ENCODE assay signal across 17 cellular contexts in genomic region chr18:10442551-10442971, GRCh38. TPM values are rescaled to one million over a fixed set of nuclear protein-coding genes. Genes with fewer than 3 reads are reported as not detected.
DNase-seq lines count a peak whose midpoint lies in the region; ATAC-seq and TF ChIP-seq lines count a peak whose summit lies in the region.
"Had no signal": no experiment of that assay in that cellular context is flagged by ENCODE, and none has a peak within 500 bp of the region (broad histone marks: within the 10 kb centered on the region; RNA-seq: fewer than 3 reads in every experiment).

No MANE protein-coding gene starts in this region.

- H3K36me3 ChIP-seq in endodermal cell (ENCODE audit: control insufficient read depth, insufficient read depth, low read length) = no peaks in the 10 kb centered on the region
- no peaks in the 10 kb centered on the region for H3K36me3 ChIP-seq in psoas muscle (ENCODE audit: insufficient read depth in 1 of 2, low read depth in 1 of 2)

- DNase-seq in CD14-positive monocyte (ENCODE audit: low spot score) (no peak), anterior cingulate cortex (lab: John Stamatoyannopoulos, UW) (peak in 33 of 58 donors; percentile 9 to 85 (median 52)), head of caudate nucleus (peak in 40 of 42 donors; percentile 22 to 84 (median 58)), occipital lobe (lab: John Stamatoyannopoulos, UW) (peak; percentile 25), epidermal melanocyte (ENCODE audit: insufficient read length, low spot score) (no peak), endodermal cell (no peak), NCI-H128 (lab: John Stamatoyannopoulos, UW; ENCODE audit: unreplicated experiment) (no peak), psoas muscle (no peak)
- DNase-seq: activated CD4-positive, alpha-beta T cell treated with anti-CD3 and anti-CD28 coated beads for 36 hours; activated T-cell treated with anti-CD3 and anti-CD28 coated beads, Interleukin-2, amount 50 U/mL, for 4 hours; effector CD8-positive, alpha-beta T cell; EL; NCI-H345; PC-3; stimulated activated naive CD4-positive, alpha-beta T cell treated with Interleukin-2 at 50 U/mL for 16 hours; T-cell had no signal

- H3K4me1 Mint-ChIP-seq in CD14-positive monocyte = peaks cover 19% of the 10 kb centered on the region
- peaks cover 12% of the 10 kb centered on the region for H3K4me1 Mint-ChIP-seq in endodermal cell
- H3K4me1 Mint-ChIP-seq: activated CD4-positive, alpha-beta T cell treated with anti-CD3 and anti-CD28 coated beads for 36 hours; T-cell had no signal

- H3K9ac ChIP-seq in endodermal cell (ENCODE audit: extremely low read depth, low read length, poor library complexity, severe bottlenecking) = no peak overlapping the region

- H3K4me3 Mint-ChIP-seq in CD14-positive monocyte (no peak overlapping the region), endodermal cell (no peak overlapping the region)
- H3K4me3 Mint-ChIP-seq: activated CD4-positive, alpha-beta T cell treated with anti-CD3 and anti-CD28 coated beads for 36 hours; activated T-cell treated with anti-CD3 and anti-CD28 coated beads, Interleukin-2, amount 50 U/mL, for 4 hours; T-cell had no signal

- H3K4me3 ChIP-seq in endodermal cell (ENCODE audit: low read length) (no peak overlapping the region), psoas muscle (no peak overlapping the region)

- H3K27me3 Mint-ChIP-seq in CD14-positive monocyte (ENCODE audit: low read depth in 3 of 3) = peaks cover 3 to 14% (median 10%) of the 10 kb centered on the region in 3 donors
- peaks cover 2% of the 10 kb centered on the region for H3K27me3 Mint-ChIP-seq in endodermal cell (ENCODE audit: insufficient read depth)

- ATAC-seq in psoas muscle = no peak
- ATAC-seq: activated CD4-positive, alpha-beta T cell treated with anti-CD3 and anti-CD28 coated beads for 36 hours; activated T-cell treated with anti-CD3 and anti-CD28 coated beads, Interleukin-2, amount 50 U/mL, for 4 hours; PC-3; T-cell had no signal

- H3K9me3 ChIP-seq in endodermal cell (ENCODE audit: control insufficient read depth, low read length) (no peaks in the 10 kb centered on the region), psoas muscle (no peaks in the 10 kb centered on the region)

- WGBS in endodermal cell (ENCODE audit: insufficient coverage in 1 of 2, insufficient read length in 1 of 2), 2 experiments = 75 to 88% methylated on average over 2 to 4 of the region's 4 CpGs
- WGBS in psoas muscle, 3 donors = 60 to 78% (median 66%) methylated on average over 4 of the region's 4 CpGs

- intact Hi-C loops in CD14-positive monocyte (cut with micrococcal nuclease) (no loop called here), head of caudate nucleus (cut with DNase I) (no loop called here), psoas muscle (cut with DNase I) (no loop called here)

- H3K27me3 ChIP-seq in endodermal cell (ENCODE audit: control insufficient read depth, insufficient read depth, low read length, poor library complexity, severe bottlenecking) (no peaks in the 10 kb centered on the region), psoas muscle (ENCODE audit: insufficient read depth in 3 of 3, low read length in 2 of 3) (peaks cover 0 to 7% (median 2%) of the 10 kb centered on the region in 3 donors)

- H3K27ac ChIP-seq in endodermal cell (ENCODE audit: low read depth, low read length) (no peak overlapping the region), psoas muscle (no peak overlapping the region)
- H3K27ac ChIP-seq: C4-2B had no signal

- H3K27ac Mint-ChIP-seq in CD14-positive monocyte (no peak overlapping the region), endodermal cell (no peak overlapping the region)
- H3K27ac Mint-ChIP-seq: activated CD4-positive, alpha-beta T cell treated with anti-CD3 and anti-CD28 coated beads for 36 hours; T-cell had no signal

- H3K36me3 Mint-ChIP-seq in CD14-positive monocyte (no peaks in the 10 kb centered on the region), endodermal cell (ENCODE audit: low read depth) (no peaks in the 10 kb centered on the region)
- H3K36me3 Mint-ChIP-seq: T-cell had no signal

- H3K4me1 ChIP-seq in endodermal cell (ENCODE audit: control insufficient read depth, insufficient read depth, low read length) (peaks cover 2% of the 10 kb centered on the region), psoas muscle (no peaks in the 10 kb centered on the region)

- H3K9me3 Mint-ChIP-seq in CD14-positive monocyte (no peaks in the 10 kb centered on the region), endodermal cell (no peaks in the 10 kb centered on the region)
- H3K9me3 Mint-ChIP-seq: activated T-cell treated with anti-CD3 and anti-CD28 coated beads, Interleukin-2, amount 50 U/mL, for 4 hours; T-cell had no signal

- TF ChIP-seq CTCF in CD14-positive monocyte (IDR thresholded peaks at IDR 0.05) = peak; percentile 14
- no peak for TF ChIP-seq CTCF in endodermal cell (conservative IDR thresholded peaks at IDR 0.05)
- no peak for TF ChIP-seq CTCF in psoas muscle (IDR thresholded peaks at IDR 0.05)

RNA-seq across cellular contexts. Expression of gene APCDD1, which starts 11.9 kb away (rescaled TPM):
- polyA plus RNA-seq in CD14-positive monocyte (1 to 10 TPM; 1.2 to 4.8 TPM), psoas muscle (1 to 10 TPM; 2.9 to 6.3 (median 6.2) TPM)
- total RNA-seq in occipital lobe (10.3 TPM), endodermal cell (1 to 10 TPM; 6.5 to 9.0 TPM), psoas muscle (10 to 100 TPM in 2 of 4 donors, 1 to 10 TPM in 2; 1.4 to 47.0 (median 9.3) TPM)
- polyA plus RNA-seq in endodermal cell (2013, experiment 1 of 2) = 149 TPM
- polyA plus RNA-seq in endodermal cell (2013, experiment 2 of 2) = 140 TPM
- total RNA-seq: activated CD4-positive, alpha-beta T cell treated with anti-CD3 and anti-CD28 coated beads for 36 hours; PC-3 had no signal

Comparison
In these comparisons a context has a peak if more than half of its experiments do, and no peak if none do; other contexts are left out.
1. DNase-seq: peak in anterior cingulate cortex (33 of 58), head of caudate nucleus (40 of 42) and occipital lobe (single experiment); none in CD14-positive monocyte (single experiment), epidermal melanocyte (single experiment), endodermal cell (single experiment), NCI-H128 (single experiment) and psoas muscle (0 of 2).